Comparison of ENCODE assay signal across 37 cellular contexts in the genomic region with DNA sequence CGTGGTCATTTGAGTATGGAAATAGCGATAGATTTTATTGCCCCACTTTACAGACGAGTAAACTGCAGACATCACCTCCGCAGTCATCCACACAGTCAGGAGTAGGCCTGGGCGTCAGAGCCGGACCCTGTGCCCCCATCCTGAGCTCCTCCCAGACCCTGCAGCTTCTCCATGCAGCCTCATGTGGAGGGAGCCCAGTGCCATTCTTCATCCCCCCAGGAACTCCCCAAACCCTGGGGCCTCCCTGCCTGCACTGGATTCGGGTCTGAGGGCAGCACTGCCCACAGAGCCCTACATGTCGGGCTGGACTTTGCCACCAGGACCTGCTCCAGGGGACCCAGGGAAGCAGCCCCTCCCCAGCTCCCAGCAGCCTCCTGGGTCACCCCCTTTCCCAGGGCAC.
"Had no signal": no experiment of that assay in that cellular context is flagged by ENCODE, and none has a peak within 500 bp of the region (broad histone marks: within the 10 kb centered on the region; RNA-seq: fewer than 3 reads in every experiment).

No MANE protein-coding gene starts in this region.

- H3K9me3 ChIP-seq: adrenal gland, Peyer's patch, SJSA1, SK-N-SH had no signal

- H3K4me3 ChIP-seq: adrenal gland, Peyer's patch, SJSA1 had no signal

- H3K27ac ChIP-seq: Peyer's patch, SJSA1, WERI-Rb-1 had no signal

- H3K4me1 ChIP-seq: Peyer's patch, SJSA1 had no signal

- H3K27ac Mint-ChIP-seq: activated CD4-positive, alpha-beta memory T cell treated with anti-CD3 and anti-CD28 coated beads, Interleukin-2, amount 10 ng/mL, durations not matched to agents 7 days and 5 days; activated CD8-positive, alpha-beta memory T cell treated with anti-CD3 and anti-CD28 coated beads, Interleukin-2, amount 10 ng/mL, durations not matched to agents 7 days and 5 days; activated naive CD4-positive, alpha-beta T cell treated with anti-CD3 and anti-CD28 coated beads for 36 hours; activated naive CD4-positive, alpha-beta T cell treated with anti-CD3 and anti-CD28 coated beads, Interleukin-2, amount 50 U/mL, for 72 hours; activated T-cell treated with anti-CD3 and anti-CD28 coated beads, Interleukin-2, amount 50 U/mL, for 72 hours; T-helper 1 cell treated with Interleukin-12 subunit alpha and Interleukin-12 subunit beta and Interleukin-4 antibody, amounts not matched to agents 30 μg/mL and 1 μg/mL, for 36 hours; T-helper 2 cell treated with Interferon-gamma antibody and Interleukin-4, amounts not matched to agents 5 μg/mL and 100 μg/mL, for 36 hours had no signal

- H3K9me3 Mint-ChIP-seq: activated CD4-positive, alpha-beta memory T cell treated with anti-CD3 and anti-CD28 coated beads, Interleukin-2, amount 10 ng/mL, durations not matched to agents 7 days and 5 days; activated naive CD4-positive, alpha-beta T cell treated with anti-CD3 and anti-CD28 coated beads for 36 hours; activated naive CD4-positive, alpha-beta T cell treated with anti-CD3 and anti-CD28 coated beads, Interleukin-2, amount 50 U/mL, for 72 hours; activated T-cell treated with anti-CD3 and anti-CD28 coated beads, Interleukin-2, amount 50 U/mL, for 72 hours; activated T-helper 17 cell treated with anti-CD3 and anti-CD28 coated beads, Interleukin-2, amount 50 U/mL, for 72 hours; brain; T-helper 1 cell treated with Interleukin-12 subunit alpha and Interleukin-12 subunit beta and Interleukin-4 antibody, amounts not matched to agents 30 μg/mL and 1 μg/mL, for 36 hours; T-helper 2 cell treated with Interferon-gamma antibody and Interleukin-4, amounts not matched to agents 5 μg/mL and 100 μg/mL, for 36 hours had no signal

- H3K4me3 Mint-ChIP-seq: activated CD4-positive, alpha-beta memory T cell treated with anti-CD3 and anti-CD28 coated beads, Interleukin-2, amount 10 ng/mL, durations not matched to agents 7 days and 5 days; activated CD8-positive, alpha-beta memory T cell treated with anti-CD3 and anti-CD28 coated beads, Interleukin-2, amount 10 ng/mL, durations not matched to agents 7 days and 5 days; activated naive CD4-positive, alpha-beta T cell treated with anti-CD3 and anti-CD28 coated beads for 36 hours; activated T-cell treated with anti-CD3 and anti-CD28 coated beads, Interleukin-2, amount 50 U/mL, for 72 hours; activated T-helper 17 cell treated with anti-CD3 and anti-CD28 coated beads, Interleukin-2, amount 50 U/mL, for 72 hours; brain; T-helper 1 cell treated with Interleukin-12 subunit alpha and Interleukin-12 subunit beta and Interleukin-4 antibody, amounts not matched to agents 30 μg/mL and 1 μg/mL, for 36 hours; T-helper 2 cell treated with Interferon-gamma antibody and Interleukin-4, amounts not matched to agents 5 μg/mL and 100 μg/mL, for 36 hours had no signal

- H3K36me3 Mint-ChIP-seq: activated CD8-positive, alpha-beta memory T cell treated with anti-CD3 and anti-CD28 coated beads, Interleukin-2, amount 10 ng/mL, durations not matched to agents 7 days and 5 days; activated naive CD4-positive, alpha-beta T cell treated with anti-CD3 and anti-CD28 coated beads, Interleukin-2, amount 50 U/mL, for 72 hours; brain had no signal

- ATAC-seq: activated CD8-positive, alpha-beta memory T cell treated with anti-CD3 and anti-CD28 coated beads, Interleukin-2, amount 10 ng/mL, durations not matched to agents 7 days and 5 days; activated naive CD4-positive, alpha-beta T cell treated with anti-CD3 and anti-CD28 coated beads, Interleukin-2, amount 50 U/mL, for 72 hours; activated T-cell treated with anti-CD3 and anti-CD28 coated beads, Interleukin-2, amount 50 U/mL, for 72 hours; activated T-helper 17 cell treated with anti-CD3 and anti-CD28 coated beads, Interleukin-2, amount 50 U/mL, for 72 hours; PC-3 had no signal

- H3K9ac ChIP-seq: KMS-11, SK-N-SH had no signal

- DNase-seq: activated CD4-positive, alpha-beta memory T cell treated with anti-CD3 and anti-CD28 coated beads, Interleukin-2, amount 10 ng/mL, durations not matched to agents 7 days and 5 days; activated CD4-positive, alpha-beta T cell treated with anti-CD3 and anti-CD28 coated beads for 1 hour; activated CD4-positive, alpha-beta T cell treated with anti-CD3 and anti-CD28 coated beads for 48 hours; activated CD4-positive, CD25-positive, alpha-beta regulatory T cell; activated CD8-positive, alpha-beta memory T cell treated with anti-CD3 and anti-CD28 coated beads for 24 hours; activated CD8-positive, alpha-beta memory T cell treated with anti-CD3 and anti-CD28 coated beads, Interleukin-2, amount 10 ng/mL, durations not matched to agents 7 days and 5 days; activated CD8-positive, alpha-beta memory T cell treated with anti-CD3 and anti-CD28 coated beads, Interleukin-2, amount 50 U/mL, for 48 hours; activated gamma-delta T cell treated with Interleukin-2 at 50 U/mL for 16 hours; activated naive CD4-positive, alpha-beta T cell treated with anti-CD3 and anti-CD28 coated beads for 36 hours; activated T-cell treated with anti-CD3 and anti-CD28 coated beads, Interleukin-2, amount 50 U/mL, for 1 hour; activated T-cell treated with anti-CD3 and anti-CD28 coated beads, Interleukin-2, amount 50 U/mL, for 72 hours; caudate nucleus; NCI-H1092 treated with DMSO at 0.1 percent for 48 hours; NCI-H1417; NCI-H146; NCI-H187; NCI-H2029 treated with DMSO at 0.1 percent for 48 hours; NCI-H2107; NCI-H2171; NCI-H510A; NCI-H526; NCI-H748 treated with DMSO at 0.1 percent for 48 hours; NK-92 treated with Interleukin-12 subunit alpha and Interleukin-12 subunit beta, amount 100 ng/mL, for 24 hours; PC-3; RPMI8226; SHP77 treated with DMSO at 0.1 percent for 48 hours; SK-N-SH; WERI-Rb-1 had no signal

- H3K4me2 ChIP-seq: SK-N-SH had no signal

- H3K36me3 ChIP-seq: adrenal gland, Peyer's patch, SJSA1, WERI-Rb-1 had no signal

- H3K27me3 ChIP-seq: adrenal gland, Peyer's patch, SJSA1 had no signal

- H3K27me3 Mint-ChIP-seq: activated CD4-positive, alpha-beta memory T cell treated with anti-CD3 and anti-CD28 coated beads, Interleukin-2, amount 10 ng/mL, durations not matched to agents 7 days and 5 days; activated CD8-positive, alpha-beta memory T cell treated with anti-CD3 and anti-CD28 coated beads, Interleukin-2, amount 10 ng/mL, durations not matched to agents 7 days and 5 days; activated T-helper 17 cell treated with anti-CD3 and anti-CD28 coated beads, Interleukin-2, amount 50 U/mL, for 72 hours had no signal
